In the genomic region with DNA sequence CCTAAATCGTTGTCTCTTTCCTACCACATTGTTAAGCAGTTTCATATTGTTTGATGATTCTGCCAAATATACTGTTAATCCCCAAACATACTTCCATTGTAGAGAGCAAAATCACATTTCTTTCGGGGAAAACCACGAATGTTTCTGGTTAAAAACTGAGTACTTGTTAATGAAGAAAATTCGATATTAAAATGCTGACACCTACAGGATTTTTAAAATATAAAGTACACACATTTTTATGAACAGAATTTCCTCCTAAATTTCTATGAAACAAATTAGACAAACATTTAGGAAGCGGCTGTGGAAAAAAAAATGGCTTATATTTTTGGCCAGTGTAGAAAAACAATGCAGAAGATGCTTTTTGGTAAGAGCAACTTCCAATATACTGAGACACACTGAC, we compare ENCODE assay signal across 28 cellular contexts.
"Had no signal": no experiment of that assay in that cellular context is flagged by ENCODE, and none has a peak within 500 bp of the region (broad histone marks: within the 10 kb centered on the region; RNA-seq: fewer than 3 reads in every experiment).

No MANE protein-coding gene starts in this region.

- H3K36me3 ChIP-seq: ovary, uterus had no signal

- H3K27ac ChIP-seq: esophagus squamous epithelium, heart right ventricle, lower lobe of right lung, ovary, psoas muscle, skin epidermis, spleen, suprapubic skin, transverse colon, upper lobe of right lung, uterus had no signal

- DNase-seq: cortex of kidney; effector memory CD8-positive, alpha-beta T cell; erythroblast; esophagus squamous epithelium; foreskin melanocyte; glutamatergic neuron; heart right ventricle; hypothalamus; immature natural killer cell; islet precursor cell; kidney glomerular epithelial cell; left ventricle myocardium superior; lower lobe of right lung; natural killer cell; occipital lobe; ovary; posterior cingulate gyrus; psoas muscle; right cardiac atrium; spleen; stimulated activated CD4-positive, alpha-beta T cell treated with anti-CD3 and anti-CD28 coated beads, Interleukin-4, amount 100 ng/mL, for 4 hours; stimulated activated naive B cell treated with anti-CD40 and anti-IgM and Interleukin-4, amounts not matched to agents 10 μg/mL and 1 μg/mL and 100 μg/mL, for 72 hours; transverse colon; upper lobe of right lung; uterus had no signal

- H3K9me3 ChIP-seq: esophagus squamous epithelium, heart right ventricle, lower lobe of right lung, ovary, psoas muscle, spleen, suprapubic skin, transverse colon, upper lobe of right lung, uterus had no signal

- H3K27me3 ChIP-seq: esophagus squamous epithelium, heart right ventricle, ovary, spleen, suprapubic skin, transverse colon, upper lobe of right lung, uterus had no signal

- H3K4me1 ChIP-seq: esophagus squamous epithelium, lower lobe of right lung, psoas muscle, spleen, suprapubic skin, transverse colon, upper lobe of right lung, uterus had no signal

- FAIRE-seq: endometrium had no signal

- H3K4me3 ChIP-seq: esophagus squamous epithelium, heart right ventricle, lower lobe of right lung, ovary, psoas muscle, skin epidermis, spleen, suprapubic skin, transverse colon, upper lobe of right lung, uterus had no signal

- ATAC-seq: effector memory CD8-positive, alpha-beta T cell; heart right ventricle; left ventricle myocardium superior; lower lobe of right lung; natural killer cell; psoas muscle; right cardiac atrium; stimulated activated naive B cell treated with anti-CD40 and anti-IgM and Interleukin-4, amounts not matched to agents 10 μg/mL and 1 μg/mL and 100 μg/mL, for 72 hours; upper lobe of right lung had no signal
